ENCODE assay signal across 1 cellular context in genomic region chr6:137811121-137811911, GRCh38.
TF ChIP-seq lines count a peak whose summit lies in the region.

No MANE protein-coding gene starts in this region.

TF ChIP-seq in HepG2, 621 proteins besides CTCF, POLR2A, EP300 and RAD21 (continued from another document):
- no peak for TF ChIP-seq GRHL1 (CRISPR knock-in tag; conservative IDR thresholded peaks at IDR 0.05)
- TF ChIP-seq NFYC (CRISPR knock-in tag; IDR thresholded peaks at IDR 0.05): no peak; the same call in 1 of the 2 replicates
- TF ChIP-seq ZNF775 (CRISPR knock-in tag; IDR thresholded peaks at IDR 0.05; ENCODE audit: borderline replicate concordance): no peak
- TF ChIP-seq E2F1 (CRISPR knock-in tag; IDR thresholded peaks at IDR 0.05): no peak
- no peak for TF ChIP-seq PBX2 (CRISPR knock-in tag; IDR thresholded peaks at IDR 0.05)
- TF ChIP-seq RFXANK (CRISPR knock-in tag; IDR thresholded peaks at IDR 0.05): no peak
- 0 out of 4 replicates have a peak, but pooled peaks of 1 of the 2 experiments have one; percentile 5 for TF ChIP-seq KLF16 (CRISPR knock-in tag; IDR thresholded peaks at IDR 0.05)
- TF ChIP-seq ZNF430 (CRISPR knock-in tag; IDR thresholded peaks at IDR 0.05): peak; percentile 81; the same call in 1 of the 2 replicates
- 0 out of 2 replicates have a peak, but pooled peaks have one; percentile 55 for TF ChIP-seq ZKSCAN8 (CRISPR knock-in tag; IDR thresholded peaks at IDR 0.05; ENCODE audit: borderline replicate concordance)
- TF ChIP-seq ZNF530 (CRISPR knock-in tag; IDR thresholded peaks at IDR 0.05; ENCODE audit: low read depth): no peak
- no peak for TF ChIP-seq PHF20 (CRISPR knock-in tag; IDR thresholded peaks at IDR 0.05)
- no peak for TF ChIP-seq ZFAT (CRISPR knock-in tag; conservative IDR thresholded peaks at IDR 0.05)
- no peak for TF ChIP-seq RFX3 (CRISPR knock-in tag; IDR thresholded peaks at IDR 0.05)
- TF ChIP-seq ZNF543 (CRISPR knock-in tag; IDR thresholded peaks at IDR 0.05): no peak
- TF ChIP-seq NFRKB (IDR thresholded peaks at IDR 0.05): no peak
- TF ChIP-seq ZNF607 (CRISPR knock-in tag; IDR thresholded peaks at IDR 0.05; ENCODE audit: borderline replicate concordance): no peak; the same call in 1 of the 2 replicates
- no peak for TF ChIP-seq LCORL (IDR thresholded peaks at IDR 0.05)
- TF ChIP-seq LCORL (CRISPR knock-in tag; IDR thresholded peaks at IDR 0.05): 0 out of 2 replicates have a peak, but pooled peaks have one; percentile 17
- no peak for TF ChIP-seq DNMT3B (CRISPR knock-in tag; conservative IDR thresholded peaks at IDR 0.05)
- TF ChIP-seq RBFOX2 (IDR thresholded peaks at IDR 0.05; ENCODE audit: low read depth, low read length): no peak
- no peak for TF ChIP-seq ZSCAN22 (CRISPR knock-in tag; IDR thresholded peaks at IDR 0.05)
- no peak for TF ChIP-seq ZSCAN5A (CRISPR knock-in tag; IDR thresholded peaks at IDR 0.05; ENCODE audit: borderline replicate concordance)
- no peak for TF ChIP-seq SKI (IDR thresholded peaks at IDR 0.05; ENCODE audit: partially characterized antibody)
- TF ChIP-seq SOX13 (IDR thresholded peaks at IDR 0.05): peak; percentile 30; the same call in 1 of the 2 replicates
- peak in 1 of 2 experiments; percentile 76; a peak in 2 of 4 replicates for TF ChIP-seq SOX13 (CRISPR knock-in tag; conservative IDR thresholded peaks at IDR 0.05 in 1 of 2, IDR thresholded peaks at IDR 0.05 in 1 of 2)
- no peak for TF ChIP-seq ZNF674 (CRISPR knock-in tag; IDR thresholded peaks at IDR 0.05; ENCODE audit: low read depth)
- TF ChIP-seq ZNF510 (CRISPR knock-in tag; IDR thresholded peaks at IDR 0.05; ENCODE audit: low read depth): no peak
- no peak for TF ChIP-seq REXO4 (CRISPR knock-in tag; IDR thresholded peaks at IDR 0.05; ENCODE audit: borderline replicate concordance)
- no peak for TF ChIP-seq NRL (CRISPR knock-in tag; IDR thresholded peaks at IDR 0.05; ENCODE audit: borderline replicate concordance)
- no peak for TF ChIP-seq IKZF4 (CRISPR knock-in tag; IDR thresholded peaks at IDR 0.05; ENCODE audit: borderline replicate concordance, low read depth, not compliant biosample characterization)
- no peak for TF ChIP-seq ZNF891 (CRISPR knock-in tag; IDR thresholded peaks at IDR 0.05)
- no peak for TF ChIP-seq MLLT10 (CRISPR knock-in tag; IDR thresholded peaks at IDR 0.05)
- TF ChIP-seq AKAP8 (CRISPR knock-in tag; IDR thresholded peaks at IDR 0.05): peak; percentile 76; the same call in 1 of the 2 replicates
- peak; percentile 26 for TF ChIP-seq ZNF883 (CRISPR knock-in tag; IDR thresholded peaks at IDR 0.05; ENCODE audit: not compliant biosample characterization)
- TF ChIP-seq HMG20A (CRISPR knock-in tag; IDR thresholded peaks at IDR 0.05; ENCODE audit: borderline replicate concordance): peak; percentile 85
- no peak for TF ChIP-seq ZFYVE20 (CRISPR knock-in tag; IDR thresholded peaks at IDR 0.05; ENCODE audit: borderline replicate concordance, low read depth)
- TF ChIP-seq SMAD1 (CRISPR knock-in tag; IDR thresholded peaks at IDR 0.05; ENCODE audit: borderline replicate concordance, low read depth): no peak
- TF ChIP-seq RXRA (CRISPR knock-in tag; IDR thresholded peaks at IDR 0.05): peak; percentile 70; the same call in 1 of the 2 replicates
- TF ChIP-seq CEBPB (IDR thresholded peaks at IDR 0.05; ENCODE audit: borderline replicate concordance, low read depth, low read length): 0 out of 2 replicates have a peak, but pooled peaks have one; percentile 38
- no peak for TF ChIP-seq ZNF407 (CRISPR knock-in tag; IDR thresholded peaks at IDR 0.05; ENCODE audit: not compliant biosample characterization)
- TF ChIP-seq GLMP (CRISPR knock-in tag; IDR thresholded peaks at IDR 0.05; ENCODE audit: borderline replicate concordance): no peak
- no peak for TF ChIP-seq PTBP1 (IDR thresholded peaks at IDR 0.05; ENCODE audit: low read depth, low read length, poor library complexity, severe bottlenecking)
- TF ChIP-seq IKZF5 (CRISPR knock-in tag; IDR thresholded peaks at IDR 0.05): peak; percentile 85
- no peak for TF ChIP-seq POLR2AphosphoS2 (IDR thresholded peaks at IDR 0.05; ENCODE audit: low read depth, low read length)
- 0 out of 2 replicates have a peak, but pooled peaks have one; percentile 56 for TF ChIP-seq ZNF256 (CRISPR knock-in tag; conservative IDR thresholded peaks at IDR 0.05)
- TF ChIP-seq ATF1 (CRISPR knock-in tag; IDR thresholded peaks at IDR 0.05): peak; percentile 46; the same call in 1 of the 2 replicates
- TF ChIP-seq ZNF589 (CRISPR knock-in tag; conservative IDR thresholded peaks at IDR 0.05): 0 out of 2 replicates have a peak, but pooled peaks have one; percentile 18
- TF ChIP-seq NR0B2 (CRISPR knock-in tag; IDR thresholded peaks at IDR 0.05): no peak
- no peak for TF ChIP-seq TCF7L2 (IDR thresholded peaks at IDR 0.05; ENCODE audit: low read depth, low read length)
- TF ChIP-seq STAT5B (CRISPR knock-in tag; IDR thresholded peaks at IDR 0.05): no peak
- TF ChIP-seq SNRNP70 (IDR thresholded peaks at IDR 0.05; ENCODE audit: low read depth, low read length): no peak
